In the genomic region with DNA sequence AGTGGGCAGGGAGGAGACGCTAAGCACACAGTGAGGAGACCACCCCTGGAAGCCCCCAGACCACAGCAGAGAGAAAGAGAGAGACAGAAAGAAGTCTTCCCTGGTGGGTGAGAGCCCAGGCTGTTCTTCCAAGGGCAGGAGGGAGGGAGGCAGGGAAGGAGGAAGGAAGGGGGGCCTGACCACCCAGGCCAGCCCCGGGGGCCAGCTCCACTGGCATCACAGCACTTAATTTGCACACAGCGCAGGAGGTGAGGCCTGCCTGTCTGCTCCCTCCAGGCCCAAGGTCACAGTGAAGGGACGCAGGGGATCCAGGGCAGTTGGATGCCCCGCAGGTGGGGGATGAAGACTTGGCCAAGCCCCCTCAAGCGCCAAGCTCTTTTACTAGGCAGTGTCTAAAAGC, we compare ENCODE assay signal across 16 cellular contexts.
DNase-seq lines count a peak whose midpoint lies in the region; TF ChIP-seq lines count a peak whose summit lies in the region.
"Had no signal": no experiment of that assay in that cellular context is flagged by ENCODE, and none has a peak within 500 bp of the region (broad histone marks: within the 10 kb centered on the region; RNA-seq: fewer than 3 reads in every experiment).

No MANE protein-coding gene starts in this region.

- H3K36me3 ChIP-seq in endodermal cell (ENCODE audit: control insufficient read depth, insufficient read depth, low read length), result no peaks in the 10 kb centered on the region

- H3K27me3 ChIP-seq in endodermal cell (ENCODE audit: control insufficient read depth, insufficient read depth, low read length, poor library complexity, severe bottlenecking), result no peaks in the 10 kb centered on the region

- no peaks in the 10 kb centered on the region for H3K9me3 ChIP-seq in endodermal cell (ENCODE audit: control insufficient read depth, low read length)

- H3K27ac ChIP-seq in endodermal cell (ENCODE audit: low read depth, low read length), result no peak overlapping the region

- H3K27ac Mint-ChIP-seq in CD14-positive monocyte (no peak overlapping the region), endodermal cell (no peak overlapping the region), osteocyte (ENCODE audit: unreplicated experiment) (no peak overlapping the region)
- H3K27ac Mint-ChIP-seq: B cell, H9 had no signal

- H3K4me1 ChIP-seq in endodermal cell (ENCODE audit: control insufficient read depth, insufficient read depth, low read length), result no peaks in the 10 kb centered on the region

- no peak overlapping the region for H3K4me3 ChIP-seq in endodermal cell (ENCODE audit: low read length)

- peaks cover 0 to 5% (median 2%) of the 10 kb centered on the region in 3 donors for H3K27me3 Mint-ChIP-seq in CD14-positive monocyte (ENCODE audit: low read depth in 3 of 3)
- H3K27me3 Mint-ChIP-seq in endodermal cell (ENCODE audit: insufficient read depth), result peaks cover 2% of the 10 kb centered on the region
- no peaks in the 10 kb centered on the region for H3K27me3 Mint-ChIP-seq in osteocyte (ENCODE audit: unreplicated experiment)
- H3K27me3 Mint-ChIP-seq: B cell had no signal

- H3K4me3 Mint-ChIP-seq in CD14-positive monocyte (no peak overlapping the region), endodermal cell (no peak overlapping the region), osteocyte (ENCODE audit: unreplicated experiment) (no peak overlapping the region)
- H3K4me3 Mint-ChIP-seq: B cell; CD4-positive, alpha-beta memory T cell; H9 had no signal

- DNase-seq in CD14-positive monocyte (ENCODE audit: low spot score) (peak; percentile 38), D341Med (ENCODE audit: low spot score) (peak; percentile 18), endodermal cell (peak; percentile 37), osteocyte (ENCODE audit: extremely low spot score, unreplicated experiment) (peak; percentile 78), epidermal melanocyte (ENCODE audit: insufficient read length, low spot score) (no peak), middle frontal gyrus (ENCODE audit: extremely low spot score, low spot score) (no peak), GDM1 (lab: John Stamatoyannopoulos, UW) (no peak)
- DNase-seq: CD4-positive, alpha-beta memory T cell; IMR-90; Kasumi-1; NCI-H187 treated with DMSO at 0.1 percent for 48 hours; NCI-H2171; NCI-H446 treated with DMSO at 0.1 percent for 48 hours; NCI-H774 had no signal

- no peak for TF ChIP-seq CTCF in CD14-positive monocyte (IDR thresholded peaks at IDR 0.05)
- no peak for TF ChIP-seq CTCF in endodermal cell (conservative IDR thresholded peaks at IDR 0.05)
- TF ChIP-seq CTCF in osteocyte (IDR thresholded peaks at IDR 0.05), result no peak

- H3K4me1 Mint-ChIP-seq in CD14-positive monocyte (peaks cover 4% of the 10 kb centered on the region), endodermal cell (no peaks in the 10 kb centered on the region), osteocyte (ENCODE audit: unreplicated experiment) (no peaks in the 10 kb centered on the region)
- H3K4me1 Mint-ChIP-seq: B cell; CD4-positive, alpha-beta memory T cell had no signal

- H3K9me3 Mint-ChIP-seq in CD14-positive monocyte, result peaks cover 0 to 2% (median 0%) of the 10 kb centered on the region in 7 donors
- H3K9me3 Mint-ChIP-seq in endodermal cell, result no peaks in the 10 kb centered on the region
- H3K9me3 Mint-ChIP-seq in osteocyte (ENCODE audit: unreplicated experiment), result no peaks in the 10 kb centered on the region
- H3K9me3 Mint-ChIP-seq: H9 had no signal

- no peak overlapping the region for H3K9ac ChIP-seq in endodermal cell (ENCODE audit: extremely low read depth, low read length, poor library complexity, severe bottlenecking)

- intact Hi-C loops in CD14-positive monocyte (cut with micrococcal nuclease), result no loop called here

- 87 to 100% methylated on average over 1 to 6 of the region's 6 CpGs for WGBS in endodermal cell (ENCODE audit: insufficient coverage in 1 of 2, insufficient read length in 1 of 2), 2 experiments

- H3K36me3 Mint-ChIP-seq in CD14-positive monocyte (no peaks in the 10 kb centered on the region), endodermal cell (ENCODE audit: low read depth) (no peaks in the 10 kb centered on the region), osteocyte (ENCODE audit: unreplicated experiment) (no peaks in the 10 kb centered on the region)
- H3K36me3 Mint-ChIP-seq: CD4-positive, alpha-beta memory T cell had no signal

Comparison
In these comparisons a context has a peak if more than half of its experiments do, and no peak if none do; other contexts are left out.
1. DNase-seq: peak in CD14-positive monocyte (single experiment), D341Med (single experiment), endodermal cell (single experiment) and osteocyte (single experiment); none in epidermal melanocyte (single experiment), middle frontal gyrus (single experiment) and GDM1 (single experiment).